Comparison of ENCODE assay signal across 26 cellular contexts in genomic region chr16:57473906-57474305, GRCh38.
"Had no signal": no experiment of that assay in that cellular context is flagged by ENCODE, and none has a peak within 500 bp of the region (broad histone marks: within the 10 kb centered on the region; RNA-seq: fewer than 3 reads in every experiment).

No MANE protein-coding gene starts in this region.

- H3K4me3 ChIP-seq: gastrocnemius medialis, psoas muscle, right atrium auricular region, testis, transverse colon, vagina had no signal

- H3K4me3 Mint-ChIP-seq: activated B cell treated with CpG ODN at 0.5 μM for 24 hours; activated CD4-positive, alpha-beta T cell treated with anti-CD3 and anti-CD28 coated beads for 36 hours; activated naive CD4-positive, alpha-beta T cell treated with anti-CD3 and anti-CD28 coated beads, Interleukin-2, amount 10 ng/mL, durations not matched to agents 7 days and 5 days; activated naive CD8-positive, alpha-beta T cell treated with anti-CD3 and anti-CD28 coated beads, Interleukin-2, amount 10 ng/mL, durations not matched to agents 7 days and 5 days; central memory CD8-positive, alpha-beta T cell; effector memory CD8-positive, alpha-beta T cell; memory B cell; T-helper 2 cell treated with Interferon-gamma antibody and Interleukin-4, amounts not matched to agents 5 μg/mL and 100 μg/mL, for 36 hours had no signal

- H3K27me3 ChIP-seq: gastrocnemius medialis, right atrium auricular region, testis, transverse colon, vagina had no signal

- DNase-seq: activated B cell treated with CpG ODN at 0.5 μM for 24 hours; activated CD4-positive, alpha-beta T cell treated with anti-CD3 and anti-CD28 coated beads for 36 hours; activated CD4-positive, alpha-beta T cell treated with anti-CD3 and anti-CD28 coated beads, Interleukin-2, amount 50 U/mL, for 48 hours; activated gamma-delta T cell; activated naive CD4-positive, alpha-beta T cell treated with anti-CD3 and anti-CD28 coated beads, Interleukin-2, amount 10 ng/mL, durations not matched to agents 7 days and 5 days; activated naive CD8-positive, alpha-beta T cell treated with anti-CD3 and anti-CD28 coated beads, Interleukin-2, amount 10 ng/mL, durations not matched to agents 7 days and 5 days; effector memory CD8-positive, alpha-beta T cell; erythroblast; gastrocnemius medialis; glutamatergic neuron; islet precursor cell; left colon; naive thymus-derived CD8-positive, alpha-beta T cell; occipital lobe; stimulated activated naive CD4-positive, alpha-beta T cell treated with Interleukin-2 at 50 U/mL for 16 hours; T-helper 1 cell; testis; transverse colon had no signal

- H3K27me3 Mint-ChIP-seq: activated B cell treated with CpG ODN at 0.5 μM for 24 hours; activated CD4-positive, alpha-beta T cell treated with anti-CD3 and anti-CD28 coated beads for 36 hours; activated naive CD4-positive, alpha-beta T cell treated with anti-CD3 and anti-CD28 coated beads, Interleukin-2, amount 10 ng/mL, durations not matched to agents 7 days and 5 days; activated naive CD8-positive, alpha-beta T cell treated with anti-CD3 and anti-CD28 coated beads, Interleukin-2, amount 10 ng/mL, durations not matched to agents 7 days and 5 days; central memory CD8-positive, alpha-beta T cell; effector memory CD8-positive, alpha-beta T cell; memory B cell; naive thymus-derived CD8-positive, alpha-beta T cell had no signal

- H3K27ac ChIP-seq: gastrocnemius medialis, parathyroid adenoma, psoas muscle, right atrium auricular region, testis, transverse colon, vagina had no signal

- ATAC-seq: activated CD4-positive, alpha-beta T cell treated with anti-CD3 and anti-CD28 coated beads for 36 hours; effector memory CD8-positive, alpha-beta T cell; gastrocnemius medialis; left colon; naive thymus-derived CD8-positive, alpha-beta T cell had no signal

- H3K27ac Mint-ChIP-seq: activated B cell treated with CpG ODN at 0.5 μM for 24 hours; activated naive CD4-positive, alpha-beta T cell treated with anti-CD3 and anti-CD28 coated beads, Interleukin-2, amount 10 ng/mL, durations not matched to agents 7 days and 5 days; effector memory CD8-positive, alpha-beta T cell; memory B cell; T-helper 2 cell treated with Interferon-gamma antibody and Interleukin-4, amounts not matched to agents 5 μg/mL and 100 μg/mL, for 36 hours had no signal

- H2AFZ ChIP-seq: parathyroid adenoma had no signal

- H3K9me3 Mint-ChIP-seq: activated B cell treated with CpG ODN at 0.5 μM for 24 hours; activated naive CD4-positive, alpha-beta T cell treated with anti-CD3 and anti-CD28 coated beads, Interleukin-2, amount 10 ng/mL, durations not matched to agents 7 days and 5 days; activated naive CD8-positive, alpha-beta T cell treated with anti-CD3 and anti-CD28 coated beads, Interleukin-2, amount 10 ng/mL, durations not matched to agents 7 days and 5 days; central memory CD8-positive, alpha-beta T cell; effector memory CD8-positive, alpha-beta T cell; memory B cell; naive thymus-derived CD8-positive, alpha-beta T cell; neural crest cell; T-helper 2 cell treated with Interferon-gamma antibody and Interleukin-4, amounts not matched to agents 5 μg/mL and 100 μg/mL, for 36 hours had no signal

- H3K9me3 ChIP-seq: gastrocnemius medialis, psoas muscle, right atrium auricular region, testis, transverse colon, vagina had no signal
